ENCODE assay signal across 1 cellular context in genomic region chr3:136250862-136251460, GRCh38.
TF ChIP-seq lines count a peak whose summit lies in the region.

No MANE protein-coding gene starts in this region.

TF ChIP-seq in HepG2, 621 proteins besides CTCF, POLR2A, EP300 and RAD21 (continued from another document and continues in another):
- TF ChIP-seq ZNF646 (CRISPR knock-in tag; IDR thresholded peaks at IDR 0.05) (no peak), HIVEP1 (CRISPR knock-in tag; IDR thresholded peaks at IDR 0.05) (peak; percentile 91), JARID2 (CRISPR knock-in tag; IDR thresholded peaks at IDR 0.05; ENCODE audit: insufficient replicate concordance) (peak; percentile 43), ARNT2 (CRISPR knock-in tag; IDR thresholded peaks at IDR 0.05; ENCODE audit: low read depth) (peak; percentile 89; the same call in 1 of the 2 replicates), MAF1 (CRISPR knock-in tag; IDR thresholded peaks at IDR 0.05; ENCODE audit: borderline replicate concordance) (0 out of 2 replicates have a peak, but pooled peaks have one; percentile 63), ZNF776 (CRISPR knock-in tag; IDR thresholded peaks at IDR 0.05) (peak; percentile 91; the same call in 1 of the 2 replicates), XBP1 (CRISPR knock-in tag; IDR thresholded peaks at IDR 0.05) (peak; percentile 81; the same call in 1 of the 2 replicates), ARNTL (CRISPR knock-in tag; IDR thresholded peaks at IDR 0.05) (peak; percentile 96), ZNF317 (CRISPR knock-in tag; IDR thresholded peaks at IDR 0.05) (peak; percentile 87), EZH2 (conservative IDR thresholded peaks at IDR 0.05; ENCODE audit: low read depth, low read length) (no peak), RERE (CRISPR knock-in tag; IDR thresholded peaks at IDR 0.05; ENCODE audit: low read depth) (no peak), PAX8 (CRISPR knock-in tag; IDR thresholded peaks at IDR 0.05; ENCODE audit: borderline replicate concordance) (0 out of 2 replicates have a peak, but pooled peaks have one; percentile 81), GTF2F1 (IDR thresholded peaks at IDR 0.05; ENCODE audit: low read length) (no peak), ZBTB40 (IDR thresholded peaks at IDR 0.05) (no peak), ZBTB40 (CRISPR knock-in tag; IDR thresholded peaks at IDR 0.05) (peak; percentile 74; the same call in 1 of the 2 replicates), CREB3 (CRISPR knock-in tag; IDR thresholded peaks at IDR 0.05) (peak; percentile 90; the same call in 1 of the 2 replicates), KAT7 (CRISPR knock-in tag; IDR thresholded peaks at IDR 0.05; ENCODE audit: borderline replicate concordance) (no peak), MXD4 (CRISPR knock-in tag; IDR thresholded peaks at IDR 0.05) (peak; percentile 83), CHD4 (IDR thresholded peaks at IDR 0.05; ENCODE audit: borderline replicate concordance, low read length) (no peak), ATF7 (IDR thresholded peaks at IDR 0.05) (no peak), ATF7 (CRISPR knock-in tag; IDR thresholded peaks at IDR 0.05) (0 out of 2 replicates have a peak, but pooled peaks have one; percentile 64), ELF3 (CRISPR knock-in tag; IDR thresholded peaks at IDR 0.05) (no peak; the same call in 1 of the 2 replicates), ZFP90 (CRISPR knock-in tag; IDR thresholded peaks at IDR 0.05; ENCODE audit: borderline replicate concordance) (0 out of 2 replicates have a peak, but pooled peaks have one; percentile 63), TP53 (CRISPR knock-in tag; conservative IDR thresholded peaks at IDR 0.05) (peak; percentile 44; the same call in 1 of the 2 replicates), ZNF770 (CRISPR knock-in tag; IDR thresholded peaks at IDR 0.05) (peak; percentile 26), NFE2L1 (CRISPR knock-in tag; IDR thresholded peaks at IDR 0.05; ENCODE audit: borderline replicate concordance) (peak; percentile 88; the same call in 1 of the 2 replicates), AGO1 (IDR thresholded peaks at IDR 0.05; ENCODE audit: low read depth, low read length, poor library complexity, severe bottlenecking) (no peak), ZBTB20 (CRISPR knock-in tag; IDR thresholded peaks at IDR 0.05; ENCODE audit: borderline replicate concordance, low read depth) (no peak; the same call in 1 of the 2 replicates), MTF2 (CRISPR knock-in tag; IDR thresholded peaks at IDR 0.05; ENCODE audit: borderline replicate concordance) (no peak; the same call in 1 of the 2 replicates), SUZ12 (IDR thresholded peaks at IDR 0.05; ENCODE audit: low read depth, low read length) (no peak), KLF16 (CRISPR knock-in tag; IDR thresholded peaks at IDR 0.05) (peak; percentile 47 to 53; a peak in 1 of 4 replicates), ZNF205 (CRISPR knock-in tag; IDR thresholded peaks at IDR 0.05) (no peak), ZNF296 (CRISPR knock-in tag; conservative IDR thresholded peaks at IDR 0.05) (peak; percentile 87), ZNF382 (CRISPR knock-in tag; IDR thresholded peaks at IDR 0.05; ENCODE audit: borderline replicate concordance) (no peak), POLR2AphosphoS2 (IDR thresholded peaks at IDR 0.05; ENCODE audit: low read depth, low read length) (no peak)
